In genomic region chr2:34103437-34103836, GRCh38 we compare ENCODE assay signal across 20 cellular contexts.
DNase-seq lines count a peak whose midpoint lies in the region; ATAC-seq, FAIRE-seq and TF ChIP-seq lines count a peak whose summit lies in the region.
"Had no signal": no experiment of that assay in that cellular context is flagged by ENCODE, and none has a peak within 500 bp of the region (broad histone marks: within the 10 kb centered on the region; RNA-seq: fewer than 3 reads in every experiment).

No MANE protein-coding gene starts in this region.

- H3K4me1 Mint-ChIP-seq in activated T-helper 17 cell treated with anti-CD3 and anti-CD28 coated beads, Interleukin-2, amount 50 U/mL, for 72 hours: no peaks in the 10 kb centered on the region
- no peaks in the 10 kb centered on the region for H3K4me1 Mint-ChIP-seq in immature natural killer cell
- H3K4me1 Mint-ChIP-seq: IgD-negative memory B cell had no signal

- H2BK12ac ChIP-seq in H1 (ENCODE audit: low read depth, low read length): no peak overlapping the region

- H2BK20ac ChIP-seq in H1 (ENCODE audit: low read length): no peak overlapping the region

- no peak overlapping the region for H4K91ac ChIP-seq in H1 (replicated peaks; ENCODE audit: insufficient read length, low read length)

- no peak for TF ChIP-seq EP300 in H1 (IDR thresholded peaks at IDR 0.05; ENCODE audit: borderline replicate concordance in 1 of 2, low read depth in 2 of 2, low read length in 2 of 2)

- ATAC-seq in activated T-helper 17 cell treated with anti-CD3 and anti-CD28 coated beads, Interleukin-2, amount 50 U/mL, for 72 hours (replicated peaks): no peak
- ATAC-seq in GM19324 (IDR thresholded peaks at IDR 0.05; ENCODE audit: low FRiP score, unreplicated experiment) (no peak), GM21360 (IDR thresholded peaks at IDR 0.05; ENCODE audit: unreplicated experiment) (no peak)
- ATAC-seq: GM12878 had no signal

- DNase-seq in MM.1S: peak; percentile 46
- peak; percentile 31 for DNase-seq in RPMI8226
- DNase-seq in H1 (ENCODE audit: low read depth in 1 of 2, low spot score in 2 of 2): no peak
- no peak for DNase-seq in immature natural killer cell
- DNase-seq: AML-193; CD4-positive, alpha-beta T cell; DMS79 treated with DMSO at 0.1 percent for 48 hours; GF-D8; GM23248; HCEC 1CT; KG1 had no signal

- H3K36me3 ChIP-seq in MM.1S (replicated peaks; ENCODE audit: insufficient read depth, low read length) (no peaks in the 10 kb centered on the region), H1 (ENCODE audit: control insufficient read depth in 2 of 4, insufficient read depth in 4 of 4, low read length in 3 of 4) (no peaks in the 10 kb centered on the region)

- no peaks in the 10 kb centered on the region for H3K9me3 Mint-ChIP-seq in activated T-helper 17 cell treated with anti-CD3 and anti-CD28 coated beads, Interleukin-2, amount 50 U/mL, for 72 hours
- H3K9me3 Mint-ChIP-seq in immature natural killer cell: no peaks in the 10 kb centered on the region
- H3K9me3 Mint-ChIP-seq: CD4-positive, alpha-beta T cell; IgD-negative memory B cell had no signal

- no peak overlapping the region for H3K27ac Mint-ChIP-seq in activated T-helper 17 cell treated with anti-CD3 and anti-CD28 coated beads, Interleukin-2, amount 50 U/mL, for 72 hours
- H3K27ac Mint-ChIP-seq in immature natural killer cell: no peak overlapping the region
- H3K27ac Mint-ChIP-seq: CD4-positive, alpha-beta T cell; IgD-negative memory B cell had no signal

- H3K27me3 ChIP-seq in MM.1S (replicated peaks; ENCODE audit: insufficient read depth, low read length) (no peaks in the 10 kb centered on the region), H1 (replicated peaks in 1 of 4; ENCODE audit: control insufficient read depth in 3 of 4, extremely low read depth in 1 of 4, insufficient read depth in 3 of 4, low read length in 3 of 4) (no peaks in the 10 kb centered on the region)

- no peaks in the 10 kb centered on the region for H3F3A ChIP-seq in MM.1S (ENCODE audit: insufficient read depth, low read length)

- H3K9me2 ChIP-seq in MM.1S (replicated peaks; ENCODE audit: insufficient read depth, low read length): no peaks in the 10 kb centered on the region

- H3K79me1 ChIP-seq in H1 (ENCODE audit: low read depth, low read length): no peaks in the 10 kb centered on the region

- H4K8ac ChIP-seq in H1 (ENCODE audit: extremely low read depth, insufficient read depth, low read length): no peak overlapping the region

- POLR2A ChIA-PET in H1 (lab: Charles Lee; ENCODE audit: partially characterized antibody): no interaction called here

- H3K4me1 ChIP-seq in MM.1S (ENCODE audit: low read length) (no peaks in the 10 kb centered on the region), H1 (replicated peaks in 1 of 4; ENCODE audit: control insufficient read depth in 3 of 4, insufficient read depth in 4 of 4, low read length in 3 of 4) (no peaks in the 10 kb centered on the region)

- TF ChIP-seq POLR2A in H1 (IDR thresholded peaks at IDR 0.05; ENCODE audit: control extremely low read depth in 1 of 2, low read depth in 2 of 2, low read length in 2 of 2): no peak

- H3K4ac ChIP-seq in H1 (replicated peaks; ENCODE audit: insufficient read length, low read depth, low read length): no peak overlapping the region

- H3K18ac ChIP-seq in H1 (ENCODE audit: extremely low read depth, low read length): no peak overlapping the region

- no peaks in the 10 kb centered on the region for H4K20me1 ChIP-seq in MM.1S (ENCODE audit: insufficient read depth, low read length)
- no peaks in the 10 kb centered on the region for H4K20me1 ChIP-seq in H1 (replicated peaks in 1 of 2; ENCODE audit: control insufficient read depth in 1 of 2, insufficient read depth in 2 of 2, low read length in 2 of 2)

- H3K79me2 ChIP-seq in MM.1S (ENCODE audit: low read length) (no peaks in the 10 kb centered on the region), H1 (ENCODE audit: control insufficient read depth in 1 of 2, insufficient read depth in 2 of 2, low read length in 2 of 2) (no peaks in the 10 kb centered on the region)

- no peak overlapping the region for H3K4me2 ChIP-seq in MM.1S (ENCODE audit: low read depth, low read length)
- no peak overlapping the region for H3K4me2 ChIP-seq in H1 (ENCODE audit: insufficient read depth in 1 of 2, low read depth in 2 of 2, low read length in 2 of 2)

- H3K56ac ChIP-seq in H1 (replicated peaks; ENCODE audit: insufficient read length, low read depth, low read length): no peak overlapping the region

- H3K4me3 Mint-ChIP-seq in activated T-helper 17 cell treated with anti-CD3 and anti-CD28 coated beads, Interleukin-2, amount 50 U/mL, for 72 hours: no peak overlapping the region
- H3K4me3 Mint-ChIP-seq in immature natural killer cell: no peak overlapping the region
- H3K4me3 Mint-ChIP-seq: CD4-positive, alpha-beta T cell; IgD-negative memory B cell had no signal

- no peak overlapping the region for H2BK5ac ChIP-seq in H1 (ENCODE audit: low read depth, low read length)

- TF ChIP-seq RAD21 in H1 (IDR thresholded peaks at IDR 0.05 in 1 of 2, conservative IDR thresholded peaks at IDR 0.05 in 1 of 2; ENCODE audit: low read depth in 2 of 2, low read length in 2 of 2): no peak

- H3K27ac ChIP-seq in MM.1S (ENCODE audit: low read length): no peak overlapping the region
- H3K27ac ChIP-seq in H1 (ENCODE audit: low read depth, low read length): no peak overlapping the region
- H3K27ac ChIP-seq: C4-2B, HL-60 had no signal

- no peak overlapping the region for H3K14ac ChIP-seq in H1 (ENCODE audit: insufficient read length)

- H3K9me3 ChIP-seq in MM.1S (replicated peaks; ENCODE audit: insufficient read depth, low read length) (no peaks in the 10 kb centered on the region), H1 (ENCODE audit: insufficient read depth in 2 of 2, low read depth in 1 of 2, low read length in 1 of 2) (no peaks in the 10 kb centered on the region)

- no peak overlapping the region for H3K4me3 ChIP-seq in MM.1S (ENCODE audit: low read length)
- no peak overlapping the region for H3K4me3 ChIP-seq in H1 (ENCODE audit: extremely low read depth in 1 of 4, insufficient read depth in 2 of 4, low read depth in 3 of 4, low read length in 4 of 4)
- H3K4me3 ChIP-seq: GM12878, GM23248 had no signal

- H3K36me3 Mint-ChIP-seq in activated T-helper 17 cell treated with anti-CD3 and anti-CD28 coated beads, Interleukin-2, amount 50 U/mL, for 72 hours (ENCODE audit: low read depth): no peaks in the 10 kb centered on the region
- no peaks in the 10 kb centered on the region for H3K36me3 Mint-ChIP-seq in immature natural killer cell
- H3K36me3 Mint-ChIP-seq: IgD-negative memory B cell had no signal

- H3K9ac ChIP-seq in MM.1S (ENCODE audit: low read length) (no peak overlapping the region), H1 (replicated peaks in 1 of 4; ENCODE audit: extremely low read depth in 1 of 4, low read depth in 3 of 4, low read length in 3 of 4) (no peak overlapping the region)
- H3K9ac ChIP-seq: GM23248 had no signal

- TF ChIP-seq CTCF in MM.1S (IDR thresholded peaks at IDR 0.05; ENCODE audit: low read length): no peak
- TF ChIP-seq CTCF in H1 (IDR thresholded peaks at IDR 0.05; ENCODE audit: control extremely low read depth in 1 of 3, insufficient read depth in 1 of 3, low read depth in 1 of 3, low read length in 3 of 3): no peak

- H3K23me2 ChIP-seq in H1 (ENCODE audit: low read depth, low read length): no peaks in the 10 kb centered on the region; the same call in 1 of the 2 replicates

- CTCF ChIA-PET in H1 (lab: Charles Lee; ENCODE audit: partially characterized antibody): interaction anchor here (0.8 to 1.8 kb wide), 5 partner anchors 91 to 635 kb away, joined by 3 to 5 read pairs (median 3); no protein-coding TSS in a partner anchor

- no peak overlapping the region for H3K23ac ChIP-seq in H1 (ENCODE audit: insufficient read length)

- H3K27me3 Mint-ChIP-seq in activated T-helper 17 cell treated with anti-CD3 and anti-CD28 coated beads, Interleukin-2, amount 50 U/mL, for 72 hours: no peaks in the 10 kb centered on the region
- peaks cover 0 to 2% (median 0%) of the 10 kb centered on the region in 3 donors for H3K27me3 Mint-ChIP-seq in immature natural killer cell (ENCODE audit: low read depth in 3 of 3)
- H3K27me3 Mint-ChIP-seq: CD4-positive, alpha-beta T cell; IgD-negative memory B cell had no signal

- FAIRE-seq in H1 (lab: Jason Lieb, UNC): no peak
- FAIRE-seq: A204.1, GM12878, H54 had no signal

- H2AFZ ChIP-seq in MM.1S (ENCODE audit: low read length): no peak overlapping the region
- no peak overlapping the region for H2AFZ ChIP-seq in H1 (ENCODE audit: low read length)
- H2AFZ ChIP-seq: GM23248 had no signal

- no peak overlapping the region for H2BK15ac ChIP-seq in H1 (ENCODE audit: low read length)

- WGBS in H1 (ENCODE audit: extremely low coverage in 1 of 2, insufficient coverage in 1 of 2, insufficient read length in 1 of 2, insufficient replicate concordance in 2 of 2, low coverage in 1 of 2, low lambda C conversion rate in 2 of 2, missing lambda C conversion rate in 1 of 2), 2 experiments: 77% methylated on average over 2 of the region's 2 CpGs; no CpG with 5 or more reads in 1 of the 2 experiments

- no peak overlapping the region for H4K5ac ChIP-seq in H1 (ENCODE audit: insufficient read length, low read depth, low read length)

- no peak overlapping the region for H2AK5ac ChIP-seq in H1 (ENCODE audit: low read depth, low read length)

- H2BK120ac ChIP-seq in H1 (replicated peaks; ENCODE audit: low read depth, low read length): no peak overlapping the region

TF ChIP-seq in H1, 55 proteins besides CTCF, POLR2A, EP300 and RAD21:
- no peak for TF ChIP-seq FOSL1 (IDR thresholded peaks at IDR 0.05; ENCODE audit: insufficient read depth, low read depth, low read length)
- TF ChIP-seq MAFK (IDR thresholded peaks at IDR 0.05; ENCODE audit: low read depth, low read length): peak; percentile 24; the same call in 1 of the 2 replicates
TF ChIP-seq in H1: peak in this region for 1.

Comparison
In these comparisons a context has a peak if more than half of its experiments do, and no peak if none do; other contexts are left out.
1. DNase-seq: peak in MM.1S (single experiment) and RPMI8226 (single experiment); none in H1 (0 of 2) and immature natural killer cell (0 of 3).